ENCODE assay signal across 3 cellular contexts in genomic region chr6:148885154-148885870, GRCh38.
TF ChIP-seq lines count a peak whose summit lies in the region.

No MANE protein-coding gene starts in this region.

TF ChIP-seq in IMR-90, 13 proteins besides CTCF, POLR2A, EP300 and RAD21:
- TF ChIP-seq FOS (IDR thresholded peaks at IDR 0.05; ENCODE audit: low read depth, low read length) (peak; percentile 70), MXI1 (IDR thresholded peaks at IDR 0.05; ENCODE audit: borderline replicate concordance, low read depth, low read length) (no peak), BHLHE40 (IDR thresholded peaks at IDR 0.05; ENCODE audit: low read depth, low read length) (0 out of 2 replicates have a peak, but pooled peaks have one; percentile 5), NFE2L2 (IDR thresholded peaks at IDR 0.05; ENCODE audit: low read depth, low read length) (no peak)
TF ChIP-seq in IMR-90: peak in this region for 2.

TF ChIP-seq in GM12891, 5 proteins besides CTCF, POLR2A, EP300 and RAD21:
- TF ChIP-seq POLR2AphosphoS5 (IDR thresholded peaks at IDR 0.05; ENCODE audit: low read depth, low read length) (no peak), PAX5 (IDR thresholded peaks at IDR 0.05; ENCODE audit: insufficient read depth, low read length, severe bottlenecking) (no peak), TAF1 (IDR thresholded peaks at IDR 0.05; ENCODE audit: low read depth, low read length) (no peak), POU2F2 (IDR thresholded peaks at IDR 0.05; ENCODE audit: low read depth, low read length) (no peak), SPI1 (IDR thresholded peaks at IDR 0.05; ENCODE audit: low read depth, low read length) (no peak)

TF ChIP-seq in HepG2, 621 proteins besides CTCF, POLR2A, EP300 and RAD21:
- TF ChIP-seq ZNF160 (CRISPR knock-in tag; IDR thresholded peaks at IDR 0.05) (no peak), ZMAT5 (CRISPR knock-in tag; IDR thresholded peaks at IDR 0.05; ENCODE audit: borderline replicate concordance, low read depth) (no peak), RXRA (CRISPR knock-in tag; IDR thresholded peaks at IDR 0.05) (no peak), BRCA1 (CRISPR knock-in tag; IDR thresholded peaks at IDR 0.05) (no peak), NFKB2 (CRISPR knock-in tag; IDR thresholded peaks at IDR 0.05; ENCODE audit: borderline replicate concordance) (no peak), ZNF264 (CRISPR knock-in tag; IDR thresholded peaks at IDR 0.05) (no peak), TRIM24 (CRISPR knock-in tag; IDR thresholded peaks at IDR 0.05) (no peak), FOSL2 (CRISPR knock-in tag; IDR thresholded peaks at IDR 0.05) (no peak), ERF (CRISPR knock-in tag; IDR thresholded peaks at IDR 0.05) (no peak)
